8 cellular contexts compared by ENCODE assay signal in genomic region chr2:171522057-171522803, GRCh38. TPM values are rescaled to one million over a fixed set of nuclear protein-coding genes. Genes with fewer than 3 reads are reported as not detected.
DNase-seq lines count a peak whose midpoint lies in the region; ATAC-seq, FAIRE-seq and TF ChIP-seq lines count a peak whose summit lies in the region.

CYBRD1 (plus strand) TSS chr2:171522474; CDS start chr2:171522546, 72 bp downstream.

- no peaks in the 10 kb centered on the region for H3K9me3 ChIP-seq in RWPE2 (ENCODE audit: severe bottlenecking)
- H3K9me3 ChIP-seq in kidney (ENCODE audit: control insufficient read depth in 1 of 2, low read length in 2 of 2) = no peaks in the 10 kb centered on the region
- H3K9me3 ChIP-seq in smooth muscle cell (replicated peaks; ENCODE audit: low read depth) = no peaks in the 10 kb centered on the region

- no peaks in the 10 kb centered on the region for H3K36me3 Mint-ChIP-seq in chondrocyte (ENCODE audit: low read depth)

- H3K27me3 ChIP-seq in RWPE2 (ENCODE audit: insufficient read depth, poor library complexity, severe bottlenecking) = no peaks in the 10 kb centered on the region
- H3K27me3 ChIP-seq in smooth muscle cell (ENCODE audit: low read depth) = no peaks in the 10 kb centered on the region

- H3K4me1 ChIP-seq in RWPE2 (ENCODE audit: insufficient read depth, poor library complexity, severe bottlenecking) (peaks cover 8% of the 10 kb centered on the region), kidney (ENCODE audit: control insufficient read depth in 1 of 2, insufficient read depth in 1 of 2, low read depth in 1 of 2, low read length in 2 of 2) (peaks cover 8 to 9% of the 10 kb centered on the region in 2 donors), smooth muscle cell (ENCODE audit: low read depth) (no peaks in the 10 kb centered on the region)

- H3K9ac ChIP-seq in kidney (ENCODE audit: low read length in 2 of 2) (peak within 1 kb of the TSS; percentile 49 to 65), smooth muscle cell (ENCODE audit: low read depth) (peak within 1 kb of the TSS; percentile 76)

- FAIRE-seq in GM18507 (lab: Jason Lieb, UNC) = peak; percentile 31
- no peak for FAIRE-seq in kidney (lab: Jason Lieb, UNC)

- H2AFZ ChIP-seq in smooth muscle cell (ENCODE audit: low read depth) = peak within 1 kb of the TSS; percentile 92

- peaks cover 22% of the 10 kb centered on the region for H3K79me2 ChIP-seq in smooth muscle cell (ENCODE audit: low read depth)

- H3K4me3 ChIP-seq in RWPE2 (ENCODE audit: severe bottlenecking) (peak within 1 kb of the TSS; percentile 46), kidney (ENCODE audit: low read length in 2 of 2) (peak within 1 kb of the TSS; percentile 73 to 86), smooth muscle cell (peak within 1 kb of the TSS; percentile 88)

- H3K27ac Mint-ChIP-seq in chondrocyte (ENCODE audit: unreplicated experiment) = peak within 1 kb of the TSS; percentile 96

- WGBS in smooth muscle cell (ENCODE audit: low lambda C conversion rate) = 1% methylated on average over 46 of the region's 46 CpGs

- DNase-seq in AG20443 (ENCODE audit: low spot score) (peak; percentile 96), GM18507 (ENCODE audit: extremely low spot score, insufficient read length, low read depth) (no peak), RWPE2 (ENCODE audit: low spot score) (peak; percentile 73), chondrocyte (ENCODE audit: low spot score) (peak; percentile 96), kidney (peak; percentile 95), smooth muscle cell (lab: John Stamatoyannopoulos, UW; ENCODE audit: unreplicated experiment) (peak; percentile 70), NCI-H345 (lab: John Stamatoyannopoulos, UW) (no peak)

- H3K4me2 ChIP-seq in smooth muscle cell = peak within 1 kb of the TSS; percentile 99

- no peaks in the 10 kb centered on the region for H3K36me3 ChIP-seq in RWPE2 (ENCODE audit: low read depth)
- no peaks in the 10 kb centered on the region for H3K36me3 ChIP-seq in kidney (ENCODE audit: control insufficient read depth in 1 of 2, insufficient read depth in 2 of 2, low read length in 2 of 2)
- no peaks in the 10 kb centered on the region for H3K36me3 ChIP-seq in smooth muscle cell (ENCODE audit: low read depth)

- peaks cover 5% of the 10 kb centered on the region for H4K20me1 ChIP-seq in smooth muscle cell (ENCODE audit: low read depth)

- TF ChIP-seq CTCF in RWPE2 (IDR thresholded peaks at IDR 0.05; ENCODE audit: poor library complexity, severe bottlenecking) (peak; percentile 16), chondrocyte (IDR thresholded peaks at IDR 0.05) (peak; percentile 46), kidney (IDR thresholded peaks at IDR 0.05; ENCODE audit: borderline replicate concordance, extremely low read depth, insufficient read depth) (no peak), smooth muscle cell (IDR thresholded peaks at IDR 0.05; ENCODE audit: borderline replicate concordance, insufficient read depth, poor library complexity, severe bottlenecking) (no peak)

- intact Hi-C loops in kidney (cut with DNase I) = no loop called here

- no peaks in the 10 kb centered on the region for H3K27me3 Mint-ChIP-seq in chondrocyte (ENCODE audit: low read depth)

- H3F3A ChIP-seq in smooth muscle cell (ENCODE audit: low read depth) = no peaks in the 10 kb centered on the region

- H3K9me3 Mint-ChIP-seq in chondrocyte (ENCODE audit: low read depth) = no peaks in the 10 kb centered on the region

- H3K27ac ChIP-seq in RWPE2 (ENCODE audit: poor library complexity, severe bottlenecking) = peak within 1 kb of the TSS; percentile 35
- H3K27ac ChIP-seq in kidney (ENCODE audit: low read depth in 2 of 2, low read length in 2 of 2) = peak within 1 kb of the TSS; percentile 71 to 78
- H3K27ac ChIP-seq in smooth muscle cell (ENCODE audit: low read depth) = peak within 1 kb of the TSS; percentile 66

- ATAC-seq in HG03095 (IDR thresholded peaks at IDR 0.05; ENCODE audit: unreplicated experiment) = peak; percentile 39
- ATAC-seq in RWPE2 (ENCODE audit: low read depth) = peak; percentile 58

- peak within 1 kb of the TSS; percentile 91 for H3K4me3 Mint-ChIP-seq in chondrocyte (ENCODE audit: unreplicated experiment)

- H3K4me1 Mint-ChIP-seq in chondrocyte (ENCODE audit: low read depth) = peaks cover 30% of the 10 kb centered on the region

RNA-seq across cellular contexts. Expression of gene CYBRD1, which starts in this region (rescaled TPM):
- total RNA-seq in chondrocyte (84.5 to 139 TPM (median 88.5 TPM) in 3 replicates), kidney (57.3 TPM), smooth muscle cell (61.5 and 77.8 TPM in 2 replicates)
- polyA plus RNA-seq in kidney (ENCODE audit: insufficient read depth, low read depth, low replicate concordance) (17.7 TPM), smooth muscle cell (33.3 and 41.3 TPM in 2 replicates)

Comparison
In these comparisons a context has a peak if more than half of its experiments do, and no peak if none do; other contexts are left out.
1. DNase-seq: peak in AG20443 (single experiment), RWPE2 (single experiment), chondrocyte (single experiment), kidney (single experiment) and smooth muscle cell (single experiment); none in GM18507 (single experiment) and NCI-H345 (single experiment).
2. CTCF ChIP-seq: peak in RWPE2 (single experiment) and chondrocyte (single experiment); none in kidney (single experiment) and smooth muscle cell (single experiment).
3. Peak in every context shown above with its lines, with median percentiles within 50 percentile points of each other: H3K27ac ChIP-seq and H3K4me3 ChIP-seq.